ENCODE assay signal across 1 cellular context in the genomic region with DNA sequence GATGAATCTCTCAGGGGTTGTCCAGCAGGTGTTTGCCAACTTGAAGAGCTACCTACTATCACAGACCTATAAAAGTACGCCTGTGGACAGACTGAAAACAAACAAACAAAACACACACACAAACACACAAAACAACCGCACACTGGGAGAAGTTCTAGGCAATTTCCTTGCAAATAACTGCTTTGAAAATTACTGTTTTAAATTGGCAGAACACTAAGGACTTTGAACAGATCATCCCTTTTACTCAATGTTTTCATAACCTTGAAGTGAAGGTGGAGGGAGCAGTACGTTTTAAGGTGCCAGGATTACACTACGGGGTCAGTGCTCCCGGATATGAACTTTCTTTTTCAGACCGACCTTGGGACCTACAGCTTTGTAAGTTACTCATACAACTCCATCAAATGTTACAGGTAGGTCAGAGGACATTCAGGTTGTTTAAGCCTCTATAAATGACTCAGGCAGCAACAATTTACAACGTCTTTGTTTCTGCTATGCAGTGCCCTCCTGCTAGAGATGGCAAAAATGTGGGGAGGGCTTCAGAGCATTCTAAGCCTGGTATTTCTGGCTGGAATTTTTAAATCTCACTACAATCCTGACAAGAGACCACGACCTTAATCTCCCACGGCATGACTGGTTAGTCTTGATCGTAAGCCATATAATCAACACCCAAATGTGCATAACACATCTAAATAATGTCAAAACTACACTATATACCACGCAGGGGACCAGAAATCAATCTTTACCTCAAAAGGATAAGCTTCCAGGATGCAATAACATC.
TF ChIP-seq lines count a peak whose summit lies in the region.

No MANE protein-coding gene starts in this region.

TF ChIP-seq in HepG2, 621 proteins besides CTCF, POLR2A, EP300 and RAD21 (continued from another document and continues in another):
- TF ChIP-seq, protein P1, sequence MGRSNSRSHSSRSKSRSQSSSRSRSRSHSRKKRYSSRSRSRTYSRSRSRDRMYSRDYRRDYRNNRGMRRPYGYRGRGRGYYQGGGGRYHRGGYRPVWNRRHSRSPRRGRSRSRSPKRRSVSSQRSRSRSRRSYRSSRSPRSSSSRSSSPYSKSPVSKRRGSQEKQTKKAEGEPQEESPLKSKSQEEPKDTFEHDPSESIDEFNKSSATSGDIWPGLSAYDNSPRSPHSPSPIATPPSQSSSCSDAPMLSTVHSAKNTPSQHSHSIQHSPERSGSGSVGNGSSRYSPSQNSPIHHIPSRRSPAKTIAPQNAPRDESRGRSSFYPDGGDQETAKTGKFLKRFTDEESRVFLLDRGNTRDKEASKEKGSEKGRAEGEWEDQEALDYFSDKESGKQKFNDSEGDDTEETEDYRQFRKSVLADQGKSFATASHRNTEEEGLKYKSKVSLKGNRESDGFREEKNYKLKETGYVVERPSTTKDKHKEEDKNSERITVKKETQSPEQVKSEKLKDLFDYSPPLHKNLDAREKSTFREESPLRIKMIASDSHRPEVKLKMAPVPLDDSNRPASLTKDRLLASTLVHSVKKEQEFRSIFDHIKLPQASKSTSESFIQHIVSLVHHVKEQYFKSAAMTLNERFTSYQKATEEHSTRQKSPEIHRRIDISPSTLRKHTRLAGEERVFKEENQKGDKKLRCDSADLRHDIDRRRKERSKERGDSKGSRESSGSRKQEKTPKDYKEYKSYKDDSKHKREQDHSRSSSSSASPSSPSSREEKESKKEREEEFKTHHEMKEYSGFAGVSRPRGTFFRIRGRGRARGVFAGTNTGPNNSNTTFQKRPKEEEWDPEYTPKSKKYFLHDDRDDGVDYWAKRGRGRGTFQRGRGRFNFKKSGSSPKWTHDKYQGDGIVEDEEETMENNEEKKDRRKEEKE (IDR thresholded peaks at IDR 0.05): no peak
- TF ChIP-seq ATF7 (IDR thresholded peaks at IDR 0.05): no peak
- no peak; the same call in 1 of the 2 replicates for TF ChIP-seq ATF7 (CRISPR knock-in tag; IDR thresholded peaks at IDR 0.05)
- TF ChIP-seq ASH2L (IDR thresholded peaks at IDR 0.05; ENCODE audit: insufficient read length, low read depth, low read length): peak; percentile 78
- no peak for TF ChIP-seq NCOA5 (CRISPR knock-in tag; IDR thresholded peaks at IDR 0.05)
- no peak for TF ChIP-seq ELF4 (CRISPR knock-in tag; IDR thresholded peaks at IDR 0.05; ENCODE audit: borderline replicate concordance)
- TF ChIP-seq ZNF329 (CRISPR knock-in tag; IDR thresholded peaks at IDR 0.05; ENCODE audit: low read depth): no peak
- no peak for TF ChIP-seq ZNF121 (CRISPR knock-in tag; IDR thresholded peaks at IDR 0.05)
- TF ChIP-seq HMGXB4 (CRISPR knock-in tag; IDR thresholded peaks at IDR 0.05; ENCODE audit: borderline replicate concordance in 1 of 2, low read depth in 1 of 2): peak; percentile 29 to 58; a peak in 2 of 4 replicates
- no peak for TF ChIP-seq ZBTB37 (CRISPR knock-in tag; IDR thresholded peaks at IDR 0.05)
- TF ChIP-seq ZSCAN20 (CRISPR knock-in tag; IDR thresholded peaks at IDR 0.05; ENCODE audit: borderline replicate concordance): no peak
- TF ChIP-seq RFX5 (IDR thresholded peaks at IDR 0.05; ENCODE audit: low read depth, low read length): no peak
- TF ChIP-seq ZNF547 (CRISPR knock-in tag; IDR thresholded peaks at IDR 0.05): no peak
- TF ChIP-seq, protein P2, sequence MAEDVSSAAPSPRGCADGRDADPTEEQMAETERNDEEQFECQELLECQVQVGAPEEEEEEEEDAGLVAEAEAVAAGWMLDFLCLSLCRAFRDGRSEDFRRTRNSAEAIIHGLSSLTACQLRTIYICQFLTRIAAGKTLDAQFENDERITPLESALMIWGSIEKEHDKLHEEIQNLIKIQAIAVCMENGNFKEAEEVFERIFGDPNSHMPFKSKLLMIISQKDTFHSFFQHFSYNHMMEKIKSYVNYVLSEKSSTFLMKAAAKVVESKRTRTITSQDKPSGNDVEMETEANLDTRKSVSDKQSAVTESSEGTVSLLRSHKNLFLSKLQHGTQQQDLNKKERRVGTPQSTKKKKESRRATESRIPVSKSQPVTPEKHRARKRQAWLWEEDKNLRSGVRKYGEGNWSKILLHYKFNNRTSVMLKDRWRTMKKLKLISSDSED (CRISPR knock-in tag; IDR thresholded peaks at IDR 0.05): no peak
- TF ChIP-seq ZNF784 (CRISPR knock-in tag; IDR thresholded peaks at IDR 0.05; ENCODE audit: borderline replicate concordance): no peak
- TF ChIP-seq ZNF776 (CRISPR knock-in tag; IDR thresholded peaks at IDR 0.05): no peak
- no peak for TF ChIP-seq ARID2 (CRISPR knock-in tag; IDR thresholded peaks at IDR 0.05; ENCODE audit: borderline replicate concordance)
- TF ChIP-seq RNF2 (conservative IDR thresholded peaks at IDR 0.05; ENCODE audit: low read depth): no peak
- no peak for TF ChIP-seq HOXA5 (CRISPR knock-in tag; IDR thresholded peaks at IDR 0.05)
- TF ChIP-seq IRX3 (CRISPR knock-in tag; IDR thresholded peaks at IDR 0.05; ENCODE audit: borderline replicate concordance, low read depth): no peak
- TF ChIP-seq LRRFIP1 (CRISPR knock-in tag; conservative IDR thresholded peaks at IDR 0.05): no peak
- TF ChIP-seq UBTF (CRISPR knock-in tag; IDR thresholded peaks at IDR 0.05): no peak
- no peak for TF ChIP-seq RAD51 (IDR thresholded peaks at IDR 0.05; ENCODE audit: borderline replicate concordance)
- TF ChIP-seq, protein P3, sequence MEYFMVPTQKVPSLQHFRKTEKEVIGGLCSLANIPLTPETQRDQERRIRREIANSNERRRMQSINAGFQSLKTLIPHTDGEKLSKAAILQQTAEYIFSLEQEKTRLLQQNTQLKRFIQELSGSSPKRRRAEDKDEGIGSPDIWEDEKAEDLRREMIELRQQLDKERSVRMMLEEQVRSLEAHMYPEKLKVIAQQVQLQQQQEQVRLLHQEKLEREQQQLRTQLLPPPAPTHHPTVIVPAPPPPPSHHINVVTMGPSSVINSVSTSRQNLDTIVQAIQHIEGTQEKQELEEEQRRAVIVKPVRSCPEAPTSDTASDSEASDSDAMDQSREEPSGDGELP (IDR thresholded peaks at IDR 0.05; ENCODE audit: borderline replicate concordance, low read depth): peak; percentile 35; the same call in 1 of the 2 replicates
- TF ChIP-seq SNAPC5 (CRISPR knock-in tag; IDR thresholded peaks at IDR 0.05; ENCODE audit: borderline replicate concordance): 0 out of 2 replicates have a peak, but pooled peaks have one; percentile 5
- TF ChIP-seq, protein P4, sequence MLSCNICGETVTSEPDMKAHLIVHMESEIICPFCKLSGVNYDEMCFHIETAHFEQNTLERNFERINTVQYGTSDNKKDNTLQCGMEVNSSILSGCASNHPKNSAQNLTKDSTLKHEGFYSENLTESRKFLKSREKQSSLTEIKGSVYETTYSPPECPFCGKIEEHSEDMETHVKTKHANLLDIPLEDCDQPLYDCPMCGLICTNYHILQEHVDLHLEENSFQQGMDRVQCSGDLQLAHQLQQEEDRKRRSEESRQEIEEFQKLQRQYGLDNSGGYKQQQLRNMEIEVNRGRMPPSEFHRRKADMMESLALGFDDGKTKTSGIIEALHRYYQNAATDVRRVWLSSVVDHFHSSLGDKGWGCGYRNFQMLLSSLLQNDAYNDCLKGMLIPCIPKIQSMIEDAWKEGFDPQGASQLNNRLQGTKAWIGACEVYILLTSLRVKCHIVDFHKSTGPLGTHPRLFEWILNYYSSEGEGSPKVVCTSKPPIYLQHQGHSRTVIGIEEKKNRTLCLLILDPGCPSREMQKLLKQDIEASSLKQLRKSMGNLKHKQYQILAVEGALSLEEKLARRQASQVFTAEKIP (CRISPR knock-in tag; IDR thresholded peaks at IDR 0.05; ENCODE audit: borderline replicate concordance): no peak
- TF ChIP-seq AGO1 (IDR thresholded peaks at IDR 0.05; ENCODE audit: low read depth, low read length, poor library complexity, severe bottlenecking): no peak
- TF ChIP-seq, protein P5, sequence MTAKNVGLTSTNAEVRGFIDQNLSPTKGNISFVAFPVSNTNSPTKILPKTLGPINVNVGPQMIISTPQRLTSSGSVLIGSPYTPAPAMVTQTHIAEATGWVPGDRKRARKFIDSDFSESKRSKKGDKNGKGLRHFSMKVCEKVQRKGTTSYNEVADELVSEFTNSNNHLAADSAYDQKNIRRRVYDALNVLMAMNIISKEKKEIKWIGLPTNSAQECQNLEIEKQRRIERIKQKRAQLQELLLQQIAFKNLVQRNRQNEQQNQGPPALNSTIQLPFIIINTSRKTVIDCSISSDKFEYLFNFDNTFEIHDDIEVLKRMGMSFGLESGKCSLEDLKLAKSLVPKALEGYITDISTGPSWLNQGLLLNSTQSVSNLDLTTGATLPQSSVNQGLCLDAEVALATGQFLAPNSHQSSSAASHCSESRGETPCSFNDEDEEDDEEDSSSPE (CRISPR knock-in tag; IDR thresholded peaks at IDR 0.05): no peak; the same call in 1 of the 2 replicates
- TF ChIP-seq ZNF343 (CRISPR knock-in tag; IDR thresholded peaks at IDR 0.05): no peak
- no peak for TF ChIP-seq NFE2L1 (CRISPR knock-in tag; IDR thresholded peaks at IDR 0.05; ENCODE audit: borderline replicate concordance)
- no peak for TF ChIP-seq ZNF75D (CRISPR knock-in tag; IDR thresholded peaks at IDR 0.05; ENCODE audit: borderline replicate concordance)
- TF ChIP-seq HNRNPL (IDR thresholded peaks at IDR 0.05; ENCODE audit: low read depth, low read length): no peak
- TF ChIP-seq ZSCAN9 (CRISPR knock-in tag; IDR thresholded peaks at IDR 0.05; ENCODE audit: borderline replicate concordance): peak; percentile 88
- no peak for TF ChIP-seq ZNF790 (CRISPR knock-in tag; IDR thresholded peaks at IDR 0.05; ENCODE audit: borderline replicate concordance)
